ENCODE assay signal across 8 cellular contexts in the genomic region with DNA sequence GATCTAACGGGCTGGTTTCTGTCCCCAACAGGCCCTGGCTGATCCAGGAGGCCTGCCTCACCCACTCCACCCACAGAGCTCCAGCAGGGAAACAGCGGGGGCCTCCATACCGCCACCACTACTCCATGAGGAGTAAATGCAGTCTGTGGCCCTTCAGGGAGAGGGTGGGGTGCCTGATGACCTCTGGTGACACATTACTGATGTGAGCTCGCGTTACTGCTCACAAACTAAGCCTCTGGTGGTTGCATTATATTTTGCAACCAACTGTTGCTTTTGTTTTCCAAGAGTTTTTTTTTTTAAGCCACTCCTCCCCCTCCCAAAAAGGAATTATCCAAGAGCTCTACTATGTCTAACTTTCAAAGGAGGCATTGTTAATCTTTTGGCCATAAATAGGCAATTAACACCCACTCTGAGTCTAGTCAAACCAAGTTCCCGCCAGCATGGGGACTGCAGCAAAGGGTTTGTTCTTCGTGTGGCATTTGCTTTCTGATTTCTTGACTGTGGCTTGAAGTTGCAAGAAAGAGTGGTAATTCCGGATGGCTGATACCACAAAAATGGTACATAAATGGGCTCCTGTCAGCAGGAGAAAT.
DNase-seq lines count a peak whose midpoint lies in the region; ATAC-seq and TF ChIP-seq lines count a peak whose summit lies in the region.

No MANE protein-coding gene starts in this region.

- POLR2A ChIA-PET in Caco-2 (lab: Charles Lee): no interaction called here

- H3K4me1 Mint-ChIP-seq in Caco-2 (ENCODE audit: low read depth, unreplicated experiment): peaks cover 8% of the 10 kb centered on the region

- ATAC-seq in GM18868 (IDR thresholded peaks at IDR 0.05; ENCODE audit: unreplicated experiment) (no peak), HG03196 (IDR thresholded peaks at IDR 0.05; ENCODE audit: unreplicated experiment) (no peak), HG03108 (IDR thresholded peaks at IDR 0.05; ENCODE audit: unreplicated experiment) (no peak)

- H3K9me3 ChIP-seq in Caco-2: no peaks in the 10 kb centered on the region

- H3K79me2 ChIP-seq in mesendoderm (ENCODE audit: control insufficient read depth, insufficient read depth, low read length): no peaks in the 10 kb centered on the region

- no peak overlapping the region for H3K4me2 ChIP-seq in mesendoderm (ENCODE audit: low read length)

- H4K5ac ChIP-seq in mesendoderm (ENCODE audit: low read length): no peak overlapping the region

- no peak overlapping the region for H3K18ac ChIP-seq in mesendoderm (ENCODE audit: low read length)

- peak; percentile 43 to 48 for DNase-seq in Caco-2
- DNase-seq in NB4 (ENCODE audit: low read depth): peak; percentile 80
- DNase-seq in mesendoderm: peak; percentile 87
- DNase-seq in GOT3 (lab: John Stamatoyannopoulos, UW): no peak

- peak overlapping the region; percentile 92 for H3K27ac ChIP-seq in cingulate gyrus (ENCODE audit: low read depth, low read length)
- H3K27ac ChIP-seq in mesendoderm (ENCODE audit: low read depth, low read length): no peak overlapping the region

- TF ChIP-seq CTCF in Caco-2 (IDR thresholded peaks at IDR 0.05; ENCODE audit: insufficient read depth in 1 of 2, low read depth in 1 of 2, low read length in 1 of 2, severe bottlenecking in 1 of 2, unreplicated experiment in 1 of 2): peak in 1 of 2 experiments; percentile 19
- TF ChIP-seq CTCF in NB4 (IDR thresholded peaks at IDR 0.05; ENCODE audit: low read depth, low read length): peak; percentile 34

- H3K9me3 Mint-ChIP-seq in Caco-2 (ENCODE audit: unreplicated experiment): no peaks in the 10 kb centered on the region

- CTCF ChIA-PET in Caco-2 (lab: Charles Lee): interaction anchor here (1.1 kb wide), 1 partner anchor 70 kb away, joined by 3 read pairs; no protein-coding TSS in a partner anchor

- H3K23ac ChIP-seq in mesendoderm (ENCODE audit: low read length): no peak overlapping the region

- no peak overlapping the region for H3K9ac ChIP-seq in mesendoderm (ENCODE audit: low read length)

- no peak overlapping the region for H3K27ac Mint-ChIP-seq in Caco-2 (ENCODE audit: unreplicated experiment)

- no peak overlapping the region for H4K8ac ChIP-seq in mesendoderm (ENCODE audit: low read depth, low read length)

- no peak overlapping the region for H3K4me3 Mint-ChIP-seq in Caco-2 (ENCODE audit: unreplicated experiment)

- intact Hi-C loops in Caco-2 (cut with micrococcal nuclease; ENCODE audit: unreplicated experiment): no loop called here

- TF ChIP-seq POLR2A in NB4 (IDR thresholded peaks at IDR 0.05; ENCODE audit: extremely low read depth, insufficient read length): no peak

- BruUV-seq in Caco-2 (replicated peaks; lab: Mats Ljungman, UMichigan): no TSS peak

- H3K27me3 ChIP-seq in Caco-2 (replicated peaks; ENCODE audit: control insufficient read depth, insufficient read depth, low read length) (no peaks in the 10 kb centered on the region), mesendoderm (ENCODE audit: insufficient read depth, low read length, poor library complexity) (no peaks in the 10 kb centered on the region)

- H2BK15ac ChIP-seq in mesendoderm (replicated peaks; ENCODE audit: low read depth): no peak overlapping the region

- peaks cover 15% of the 10 kb centered on the region for H3K79me1 ChIP-seq in mesendoderm (ENCODE audit: low read length)

- H3K36me3 Mint-ChIP-seq in Caco-2 (ENCODE audit: insufficient read depth, unreplicated experiment): peaks cover 12% of the 10 kb centered on the region

- H3K27me3 Mint-ChIP-seq in Caco-2 (ENCODE audit: insufficient read depth, unreplicated experiment): no peaks in the 10 kb centered on the region

- no peak overlapping the region for H2AK5ac ChIP-seq in mesendoderm (ENCODE audit: low read length)

- H3K56ac ChIP-seq in mesendoderm (ENCODE audit: low read length): no peak overlapping the region

- WGBS in mesendoderm (ENCODE audit: extremely low coverage, insufficient coverage, low lambda C conversion rate): no CpG with 5 or more reads among the region's 8 CpGs

- no peak overlapping the region for H2BK5ac ChIP-seq in mesendoderm (ENCODE audit: low read length)

- peaks cover 17% of the 10 kb centered on the region for H3K4me1 ChIP-seq in Caco-2
- H3K4me1 ChIP-seq in mesendoderm (ENCODE audit: control insufficient read depth, low read depth, low read length): peaks cover 4% of the 10 kb centered on the region

- no peak overlapping the region for H3K4ac ChIP-seq in mesendoderm (ENCODE audit: low read depth, low read length)

- H3K4me3 ChIP-seq in Caco-2 (ENCODE audit: low read depth, low read length) (no peak overlapping the region), NB4 (ENCODE audit: low read depth, low read length) (no peak overlapping the region), mesendoderm (ENCODE audit: low read length) (no peak overlapping the region)

- H3K36me3 ChIP-seq in Caco-2 (ENCODE audit: control insufficient read depth, insufficient read depth, low read length): peaks cover 1% of the 10 kb centered on the region; the same call in 1 of the 2 replicates
- H3K36me3 ChIP-seq in mesendoderm (ENCODE audit: control insufficient read depth, insufficient read depth, low read length): no peaks in the 10 kb centered on the region

- no peak overlapping the region for H2BK120ac ChIP-seq in mesendoderm (ENCODE audit: low read depth, low read length)
